In the genomic region with DNA sequence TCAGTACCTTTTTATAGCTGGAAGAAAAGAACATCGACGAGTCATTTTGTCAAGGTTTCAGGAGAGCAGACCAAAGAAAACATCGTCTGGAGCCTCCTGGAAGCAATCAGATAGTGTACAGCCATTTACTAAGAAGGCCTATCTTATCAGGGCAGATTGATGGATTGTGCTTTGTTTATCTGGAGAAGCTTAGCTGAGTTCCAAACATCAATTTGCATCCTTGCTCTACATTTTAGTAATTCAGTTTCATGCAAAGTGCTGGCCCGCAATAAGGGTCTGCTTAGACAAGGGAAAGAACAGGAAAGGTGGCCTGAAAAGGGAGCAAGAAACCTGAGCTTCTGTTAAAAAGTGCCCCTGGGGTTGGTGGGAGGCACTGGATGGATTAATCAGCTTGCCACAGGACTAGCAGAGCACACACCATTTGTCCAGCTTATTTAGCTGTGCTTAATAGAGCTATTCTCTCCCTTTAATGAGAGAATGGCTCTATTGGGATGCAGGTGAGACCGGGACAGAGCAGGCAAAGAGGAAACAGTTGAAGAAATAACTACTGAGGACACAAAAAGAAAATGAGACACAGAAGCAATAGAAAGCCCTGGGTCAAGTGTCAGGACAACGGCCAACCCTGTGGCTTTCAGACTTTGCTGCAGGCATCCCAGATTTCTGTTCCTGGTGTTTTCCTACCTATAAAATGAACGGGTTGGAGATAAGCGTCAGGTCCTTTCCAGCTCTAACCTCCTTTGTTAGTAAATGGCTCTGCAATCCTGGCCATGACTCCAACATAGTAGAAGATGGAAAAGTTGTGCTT, we compare ENCODE assay signal across 15 cellular contexts.
A peak's percentile ranks its signal among the peaks of the same experiment; 100 is the strongest.
DNase-seq lines count a peak whose midpoint lies in the region; ATAC-seq and TF ChIP-seq lines count a peak whose summit lies in the region.
"Had no signal": no experiment of that assay in that cellular context is flagged by ENCODE, and none has a peak within 500 bp of the region (broad histone marks: within the 10 kb centered on the region; RNA-seq: fewer than 3 reads in every experiment).

No MANE protein-coding gene starts in this region.

- no peak for TF ChIP-seq CTCF in fibroblast of the aortic adventitia (IDR thresholded peaks at IDR 0.05; ENCODE audit: insufficient read depth, low read length)

- POLR2A ChIA-PET in HEK293T (lab: Yijun Ruan, JAX) = no interaction called here

- ATAC-seq in sciatic nerve = peak; percentile 44
- ATAC-seq: activated naive CD8-positive, alpha-beta T cell treated with anti-CD3 and anti-CD28 coated beads, Interleukin-2, amount 50 U/mL, for 24 hours; T-cell had no signal

- intact Hi-C loops in sciatic nerve (cut with DNase I) = no loop called here

- DNase-seq in HEK293T (ENCODE audit: extremely low spot score) (peak; percentile 30), RPMI7951 (ENCODE audit: low read depth) (peak; percentile 45), fibroblast of the aortic adventitia (ENCODE audit: low read depth) (peak; percentile 71), sciatic nerve (ENCODE audit: low spot score) (no peak), COR-L47 (lab: John Stamatoyannopoulos, UW) (no peak), NCI-H1436 treated with DMSO at 0.1 percent for 48 hours (lab: John Stamatoyannopoulos, UW) (no peak)
- DNase-seq in activated effector memory CD4-positive, alpha-beta T cell treated with Interleukin-2 at 50 U/mL for 16 hours = no peak
- no peak for DNase-seq in activated CD4-positive, alpha-beta T cell treated with anti-CD3 and anti-CD28 coated beads for 4 hours
- DNase-seq: activated naive CD8-positive, alpha-beta T cell treated with anti-CD3 and anti-CD28 coated beads, Interleukin-2, amount 50 U/mL, for 24 hours; Calu3; GF-D8; HCEC 1CT; NCI-H774; T-cell had no signal

- CTCF ChIA-PET in HEK293T (lab: Yijun Ruan, JAX) = no interaction called here

- H3K4me3 ChIP-seq in fibroblast of the aortic adventitia (ENCODE audit: low read depth, low read length) = no peak overlapping the region
- H3K4me3 ChIP-seq: lung had no signal

TF ChIP-seq in HEK293T, 16 proteins besides CTCF, POLR2A, EP300 and RAD21:
- TF ChIP-seq SUZ12 (IDR thresholded peaks at IDR 0.05) = no peak
- TF ChIP-seq L3MBTL2 (conservative IDR thresholded peaks at IDR 0.05) = no peak
- TF ChIP-seq NFRKB (IDR thresholded peaks at IDR 0.05) = no peak
- TF ChIP-seq ZNF384 (IDR thresholded peaks at IDR 0.05) = no peak
- TF ChIP-seq CTBP1 (IDR thresholded peaks at IDR 0.05; ENCODE audit: borderline replicate concordance) = no peak
- no peak for TF ChIP-seq LEF1 (IDR thresholded peaks at IDR 0.05; ENCODE audit: borderline replicate concordance)
- TF ChIP-seq BHLHE40 (IDR thresholded peaks at IDR 0.05; ENCODE audit: borderline replicate concordance) = no peak
TF ChIP-seq in HEK293T: peak in this region for 0.

Comparison
In these comparisons a context has a peak if more than half of its experiments do, and no peak if none do; other contexts are left out.
1. DNase-seq: peak in HEK293T (single experiment), RPMI7951 (single experiment) and fibroblast of the aortic adventitia (single experiment); none in sciatic nerve (single experiment), COR-L47 (single experiment), activated effector memory CD4-positive, alpha-beta T cell treated with Interleukin-2 at 50 U/mL for 16 hours (single experiment), NCI-H1436 treated with DMSO at 0.1 percent for 48 hours (single experiment) and activated CD4-positive, alpha-beta T cell treated with anti-CD3 and anti-CD28 coated beads for 4 hours (0 of 2).